ENCODE assay signal across 8 cellular contexts in the genomic region with DNA sequence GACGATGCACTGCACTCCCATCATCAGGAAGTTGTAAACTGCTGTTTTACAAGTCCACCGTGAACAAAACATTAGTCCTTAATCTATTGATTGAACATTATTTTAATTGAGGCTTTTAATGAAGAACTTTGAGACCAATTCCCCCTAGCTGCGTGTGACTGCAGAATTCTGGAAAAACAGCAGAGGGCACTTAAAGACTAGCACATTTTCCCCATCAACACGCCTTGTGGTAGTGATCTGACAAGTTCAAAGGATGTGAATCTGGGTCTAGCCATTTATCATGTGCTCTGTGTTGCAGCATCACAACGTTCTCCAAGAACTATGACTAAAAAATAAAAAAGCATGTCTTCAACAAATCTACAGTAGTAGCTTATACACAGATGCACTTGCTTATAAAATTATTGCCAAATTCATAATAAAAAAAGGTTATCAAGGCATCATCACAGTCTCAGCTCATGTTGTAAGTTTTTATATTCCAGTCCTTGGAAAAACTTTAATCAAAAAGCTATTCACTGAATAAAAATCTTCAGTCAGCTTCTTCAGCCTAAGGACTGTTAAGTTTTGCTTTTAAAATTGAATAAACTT. TPM values are rescaled to one million over a fixed set of nuclear protein-coding genes. Genes with fewer than 3 reads are reported as not detected.
A peak's percentile ranks its signal among the peaks of the same experiment; 100 is the strongest.
DNase-seq lines count a peak whose midpoint lies in the region; TF ChIP-seq lines count a peak whose summit lies in the region.

No MANE protein-coding gene starts in this region.

- H3K27ac ChIP-seq in coronary artery = no peak overlapping the region

- TF ChIP-seq CTCF in chondrocyte (IDR thresholded peaks at IDR 0.05) (peak; percentile 85), CD14-positive monocyte (IDR thresholded peaks at IDR 0.05) (no peak), coronary artery (IDR thresholded peaks at IDR 0.05) (no peak)

- intact Hi-C loops in CD14-positive monocyte (cut with micrococcal nuclease) = no loop called here

- DNase-seq in DMS153 treated with DMSO at 0.1 percent for 48 hours (lab: John Stamatoyannopoulos, UW; ENCODE audit: unreplicated experiment) = peak; percentile 59
- peak; percentile 21 for DNase-seq in HPDE6-E6E7 (ENCODE audit: extremely low spot score)
- DNase-seq in NOMO-1 (lab: John Stamatoyannopoulos, UW; ENCODE audit: unreplicated experiment in 2 of 2) = peak; percentile 1 to 40
- no peak for DNase-seq in chondrocyte (ENCODE audit: low spot score)
- DNase-seq in medulla oblongata (ENCODE audit: extremely low spot score) = peak; percentile 83
- DNase-seq in CD14-positive monocyte (ENCODE audit: low spot score) = no peak
- no peak for DNase-seq in coronary artery (ENCODE audit: low spot score)
- no peak for DNase-seq in activated effector memory CD4-positive, alpha-beta T cell treated with Interleukin-2 at 50 U/mL for 16 hours

- no peaks in the 10 kb centered on the region for H3K9me3 Mint-ChIP-seq in chondrocyte (ENCODE audit: low read depth)
- H3K9me3 Mint-ChIP-seq in CD14-positive monocyte = no peaks in the 10 kb centered on the region

- H3K4me1 Mint-ChIP-seq in chondrocyte (ENCODE audit: low read depth) = no peaks in the 10 kb centered on the region
- H3K4me1 Mint-ChIP-seq in CD14-positive monocyte = no peaks in the 10 kb centered on the region

- H3K27ac Mint-ChIP-seq in chondrocyte (ENCODE audit: unreplicated experiment) = no peak overlapping the region
- no peak overlapping the region for H3K27ac Mint-ChIP-seq in CD14-positive monocyte

- no peak overlapping the region for H3K4me3 Mint-ChIP-seq in chondrocyte (ENCODE audit: unreplicated experiment)
- no peak overlapping the region for H3K4me3 Mint-ChIP-seq in CD14-positive monocyte

- no peak overlapping the region for H3K4me3 ChIP-seq in coronary artery

- H3K36me3 Mint-ChIP-seq in chondrocyte (ENCODE audit: low read depth) = no peaks in the 10 kb centered on the region
- H3K36me3 Mint-ChIP-seq in CD14-positive monocyte = no peaks in the 10 kb centered on the region

- H3K27me3 Mint-ChIP-seq in chondrocyte (ENCODE audit: low read depth) (peaks cover 55% of the 10 kb centered on the region), CD14-positive monocyte (ENCODE audit: low read depth in 3 of 3) (peaks cover 10 to 30% (median 23%) of the 10 kb centered on the region in 3 donors)

RNA-seq across cellular contexts. Expression of a gene that starts 35.8 kb away (rescaled TPM):
- total RNA-seq in chondrocyte = not detected in 3 replicates
- not detected for polyA plus RNA-seq in CD14-positive monocyte

RNA-seq across cellular contexts. Expression of a gene that starts 39.5 kb away (rescaled TPM):
- 16.4 to 18.5 TPM (median 16.4 TPM) in 3 replicates for total RNA-seq in chondrocyte
- polyA plus RNA-seq in CD14-positive monocyte = 10 to 100 TPM; 14.4 to 17.2 TPM

Comparison
In these comparisons a context has a peak if more than half of its experiments do, and no peak if none do; other contexts are left out.
1. DNase-seq: peak in DMS153 treated with DMSO at 0.1 percent for 48 hours (single experiment), HPDE6-E6E7 (single experiment), NOMO-1 (2 of 2) and medulla oblongata (single experiment); none in chondrocyte (single experiment), CD14-positive monocyte (single experiment), coronary artery (single experiment) and activated effector memory CD4-positive, alpha-beta T cell treated with Interleukin-2 at 50 U/mL for 16 hours (single experiment).